In the genomic region with DNA sequence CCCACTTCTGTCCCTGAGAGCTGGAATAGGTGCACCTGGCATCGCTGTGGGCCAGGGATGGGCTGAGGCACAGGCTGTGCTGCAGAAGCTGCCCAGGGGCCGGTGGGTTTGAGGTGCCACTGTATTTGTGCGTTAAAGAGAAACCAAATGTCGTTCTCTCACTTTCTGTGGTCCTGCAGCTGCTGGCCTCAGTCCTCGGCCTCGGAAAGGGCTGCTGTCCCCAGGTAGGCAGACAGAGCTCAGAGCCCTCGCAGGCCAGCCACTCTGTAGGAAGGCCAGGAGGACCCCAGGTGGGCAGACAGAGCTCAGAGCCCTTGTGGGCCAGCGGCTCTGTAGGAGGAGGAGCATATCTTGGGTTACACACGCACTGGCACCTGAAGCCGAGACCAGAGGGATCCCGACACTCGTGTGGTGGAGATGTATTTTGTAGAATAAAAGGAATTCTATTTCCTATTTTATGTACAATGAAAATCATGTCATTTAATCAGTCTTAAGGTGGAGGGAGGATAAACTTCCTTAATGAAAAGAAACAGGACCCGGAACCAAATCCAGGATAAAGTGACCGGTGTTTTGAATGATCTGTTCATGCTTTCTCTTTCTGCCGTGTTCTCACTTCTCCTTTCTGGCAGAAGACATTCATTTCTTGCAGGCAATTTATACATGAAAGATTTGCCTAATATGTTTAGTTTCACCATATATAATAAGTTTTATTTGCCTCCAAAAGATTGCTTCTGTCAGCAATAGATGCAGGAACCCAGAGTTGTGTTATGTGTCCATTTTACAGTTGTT, we compare ENCODE assay signal across 8 cellular contexts. TPM values are rescaled to one million over a fixed set of nuclear protein-coding genes. Genes with fewer than 3 reads are reported as not detected.
DNase-seq lines count a peak whose midpoint lies in the region; ATAC-seq and TF ChIP-seq lines count a peak whose summit lies in the region.

No MANE protein-coding gene starts in this region.

- no peaks in the 10 kb centered on the region for H3K36me3 Mint-ChIP-seq in activated naive CD8-positive, alpha-beta T cell treated with anti-CD3 and anti-CD28 coated beads for 36 hours

- peaks cover 3% of the 10 kb centered on the region for H3K4me1 Mint-ChIP-seq in activated naive CD8-positive, alpha-beta T cell treated with anti-CD3 and anti-CD28 coated beads for 36 hours

- H3K4me1 ChIP-seq in lower lobe of right lung: peaks cover 61% of the 10 kb centered on the region

- H3K9me3 ChIP-seq in lower lobe of right lung: no peaks in the 10 kb centered on the region

- H3K9me3 Mint-ChIP-seq in activated naive CD8-positive, alpha-beta T cell treated with anti-CD3 and anti-CD28 coated beads for 36 hours: no peaks in the 10 kb centered on the region

- peak overlapping the region; percentile 90 for H3K27ac ChIP-seq in lower lobe of right lung

- H3K27me3 ChIP-seq in lower lobe of right lung (ENCODE audit: low read depth): no peaks in the 10 kb centered on the region

- H3K4me3 ChIP-seq in lower lobe of right lung: peak overlapping the region; percentile 44

- peak; percentile 44 for ATAC-seq in HG02571 (IDR thresholded peaks at IDR 0.05; ENCODE audit: unreplicated experiment)
- no peak for ATAC-seq in lower lobe of right lung
- ATAC-seq in HG02884 (IDR thresholded peaks at IDR 0.05; ENCODE audit: unreplicated experiment): no peak

- DNase-seq in GM10266 (ENCODE audit: extremely low spot score) (peak; percentile 75), RPMI8226 (peak; percentile 44), lower lobe of right lung (peak; percentile 48), SK-N-DZ (ENCODE audit: low spot score) (no peak)
- DNase-seq in activated naive CD8-positive, alpha-beta T cell treated with anti-CD3 and anti-CD28 coated beads for 36 hours: no peak
- no peak for DNase-seq in stimulated activated CD4-positive, alpha-beta T cell treated with anti-CD3 and anti-CD28 coated beads, Interleukin-4, amount 100 ng/mL, for 24 hours

- no peak overlapping the region for H3K27ac Mint-ChIP-seq in activated naive CD8-positive, alpha-beta T cell treated with anti-CD3 and anti-CD28 coated beads for 36 hours

- no peak overlapping the region for H3K4me3 Mint-ChIP-seq in activated naive CD8-positive, alpha-beta T cell treated with anti-CD3 and anti-CD28 coated beads for 36 hours

- H3K27me3 Mint-ChIP-seq in activated naive CD8-positive, alpha-beta T cell treated with anti-CD3 and anti-CD28 coated beads for 36 hours: peaks cover 4% of the 10 kb centered on the region

- H3K36me3 ChIP-seq in lower lobe of right lung: no peaks in the 10 kb centered on the region

- TF ChIP-seq CTCF in GM10266 (IDR thresholded peaks at IDR 0.05; ENCODE audit: control insufficient read depth, insufficient read depth, low read depth, missing control alignments) (no peak), lower lobe of right lung (IDR thresholded peaks at IDR 0.05) (no peak)

- intact Hi-C loops in lower lobe of right lung (cut with DNase I): no loop called here

RNA-seq across cellular contexts. Expression of a gene that starts 54.4 kb away (rescaled TPM):
- total RNA-seq in lower lobe of right lung: 1.0 TPM
- 0.10 TPM in 1 of 2 replicates, not detected in the other for polyA plus RNA-seq in SK-N-DZ (2014; cell fraction: cytosol; rRNA removed)
- polyA plus RNA-seq in SK-N-DZ (2014; cell fraction: nucleus; rRNA removed): 1.2 and 3.6 TPM in 2 replicates
- not detected for total RNA-seq in activated naive CD8-positive, alpha-beta T cell treated with anti-CD3 and anti-CD28 coated beads for 36 hours

Comparison
In these comparisons a context has a peak if more than half of its experiments do, and no peak if none do; other contexts are left out.
1. DNase-seq: peak in GM10266 (single experiment), RPMI8226 (single experiment) and lower lobe of right lung (single experiment); none in SK-N-DZ (single experiment), activated naive CD8-positive, alpha-beta T cell treated with anti-CD3 and anti-CD28 coated beads for 36 hours (single experiment) and stimulated activated CD4-positive, alpha-beta T cell treated with anti-CD3 and anti-CD28 coated beads, Interleukin-4, amount 100 ng/mL, for 24 hours (single experiment).